Comparison of ENCODE assay signal across 1 cellular context in the genomic region with DNA sequence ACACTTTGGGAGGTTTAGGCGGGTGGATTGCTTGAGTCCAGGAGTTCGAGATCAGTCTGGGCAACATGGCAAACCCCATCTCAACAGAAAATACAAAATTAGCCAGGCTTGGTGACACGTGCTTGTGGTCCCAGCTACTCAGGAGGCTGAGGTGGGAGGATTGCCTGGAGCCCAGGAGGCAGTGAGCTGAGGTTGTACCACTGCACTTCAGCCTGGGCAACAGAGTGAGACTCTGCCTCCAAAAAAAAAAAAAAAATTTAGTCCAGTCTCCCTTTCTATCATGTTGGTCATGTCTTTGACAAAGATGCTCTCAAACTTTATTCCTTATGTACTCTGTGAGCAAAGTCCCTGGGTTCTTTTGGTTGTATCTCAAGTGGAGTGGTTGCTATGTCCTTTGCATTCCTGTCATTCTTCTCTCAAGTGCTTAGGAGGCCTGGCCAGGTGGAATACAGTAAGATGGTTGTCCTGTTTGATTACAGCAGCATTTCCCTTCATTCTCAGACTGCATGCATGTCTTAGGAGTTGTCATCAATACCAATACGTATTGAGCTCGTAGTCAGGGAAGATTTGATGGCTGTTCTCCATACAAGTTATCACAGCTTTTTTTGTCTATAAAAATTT.
TF ChIP-seq lines count a peak whose summit lies in the region.

No MANE protein-coding gene starts in this region.

TF ChIP-seq in GM23338, 12 proteins besides CTCF, POLR2A, EP300 and RAD21 (continued from another document):
- TF ChIP-seq, protein P1, sequence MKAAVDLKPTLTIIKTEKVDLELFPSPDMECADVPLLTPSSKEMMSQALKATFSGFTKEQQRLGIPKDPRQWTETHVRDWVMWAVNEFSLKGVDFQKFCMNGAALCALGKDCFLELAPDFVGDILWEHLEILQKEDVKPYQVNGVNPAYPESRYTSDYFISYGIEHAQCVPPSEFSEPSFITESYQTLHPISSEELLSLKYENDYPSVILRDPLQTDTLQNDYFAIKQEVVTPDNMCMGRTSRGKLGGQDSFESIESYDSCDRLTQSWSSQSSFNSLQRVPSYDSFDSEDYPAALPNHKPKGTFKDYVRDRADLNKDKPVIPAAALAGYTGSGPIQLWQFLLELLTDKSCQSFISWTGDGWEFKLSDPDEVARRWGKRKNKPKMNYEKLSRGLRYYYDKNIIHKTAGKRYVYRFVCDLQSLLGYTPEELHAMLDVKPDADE (IDR thresholded peaks at IDR 0.05), result no peak
- TF ChIP-seq EZH2phosphoT487 (IDR thresholded peaks at IDR 0.05; ENCODE audit: unreplicated experiment), result no peak
